8 cellular contexts compared by ENCODE assay signal in genomic region chr19:19405919-19406877, GRCh38. TPM values are rescaled to one million over a fixed set of nuclear protein-coding genes. Genes with fewer than 3 reads are reported as not detected.
DNase-seq lines count a peak whose midpoint lies in the region; ATAC-seq and TF ChIP-seq lines count a peak whose summit lies in the region.

No MANE protein-coding gene starts in this region.

- H3K27ac ChIP-seq in neutrophil = peak overlapping the region; percentile 85

- H3K4me3 ChIP-seq in GM06990 (replicated peaks; ENCODE audit: low read depth, low read length) = peak overlapping the region; percentile 88
- H3K4me3 ChIP-seq in fibroblast of villous mesenchyme (ENCODE audit: low read depth, low read length) = peak overlapping the region; percentile 83
- peak overlapping the region; percentile 74 to 77 for H3K4me3 ChIP-seq in neutrophil (ENCODE audit: low read depth in 1 of 2, low read length in 1 of 2)

- H3K4me1 ChIP-seq in neutrophil (ENCODE audit: control insufficient read depth in 1 of 2, insufficient read depth in 1 of 2, low read depth in 1 of 2, low read length in 1 of 2) = peaks cover 66 to 84% of the 10 kb centered on the region in 2 experiments

- H3K36me3 ChIP-seq in GM06990 (ENCODE audit: control insufficient read depth, insufficient read depth, low read length) (no peaks in the 10 kb centered on the region), neutrophil (no peaks in the 10 kb centered on the region)

- no peak for TF ChIP-seq CTCF in GM06990 (IDR thresholded peaks at IDR 0.05; ENCODE audit: insufficient read depth, low read length, poor library complexity, severe bottlenecking)
- TF ChIP-seq CTCF in fibroblast of villous mesenchyme (IDR thresholded peaks at IDR 0.05; ENCODE audit: insufficient read depth, low read depth, low read length) = no peak
- TF ChIP-seq CTCF in neutrophil (IDR thresholded peaks at IDR 0.05) = no peak

- peak; percentile 20 for ATAC-seq in HG02678 (IDR thresholded peaks at IDR 0.05; ENCODE audit: unreplicated experiment)

- no peaks in the 10 kb centered on the region for H3K9me3 ChIP-seq in neutrophil

- DNase-seq in GM06990 (ENCODE audit: extremely low read depth, insufficient read length) (peak; percentile 56), NCI-H82 treated with DMSO at 0.1 percent for 48 hours (lab: John Stamatoyannopoulos, UW; ENCODE audit: unreplicated experiment) (peak; percentile 78), activated T-helper 1 cell treated with Interleukin-2 at 50 U/mL for 16 hours (ENCODE audit: low read depth) (peak; percentile 36), fibroblast of villous mesenchyme (ENCODE audit: low read depth) (peak; percentile 51), glomerular visceral epithelial cell (ENCODE audit: extremely low spot score) (no peak), hepatic stellate cell (ENCODE audit: low spot score) (no peak)

- H3K27me3 ChIP-seq in GM06990 (replicated peaks; ENCODE audit: control insufficient read depth, insufficient read depth, low read length) (no peaks in the 10 kb centered on the region), neutrophil (no peaks in the 10 kb centered on the region)

RNA-seq across cellular contexts. Expression of gene GATAD2A, which starts 0.7 kb away (rescaled TPM):
- total RNA-seq in fibroblast of villous mesenchyme = 44.5 and 57.0 TPM in 2 replicates

Comparison
In these comparisons a context has a peak if more than half of its experiments do, and no peak if none do; other contexts are left out.
1. DNase-seq: peak in GM06990 (single experiment), NCI-H82 treated with DMSO at 0.1 percent for 48 hours (single experiment), activated T-helper 1 cell treated with Interleukin-2 at 50 U/mL for 16 hours (single experiment) and fibroblast of villous mesenchyme (single experiment); none in glomerular visceral epithelial cell (single experiment) and hepatic stellate cell (single experiment).
2. Peak in every context shown above with its lines, with median percentiles within 50 percentile points of each other: H3K4me3 ChIP-seq.